ENCODE assay signal across 21 cellular contexts in the genomic region with DNA sequence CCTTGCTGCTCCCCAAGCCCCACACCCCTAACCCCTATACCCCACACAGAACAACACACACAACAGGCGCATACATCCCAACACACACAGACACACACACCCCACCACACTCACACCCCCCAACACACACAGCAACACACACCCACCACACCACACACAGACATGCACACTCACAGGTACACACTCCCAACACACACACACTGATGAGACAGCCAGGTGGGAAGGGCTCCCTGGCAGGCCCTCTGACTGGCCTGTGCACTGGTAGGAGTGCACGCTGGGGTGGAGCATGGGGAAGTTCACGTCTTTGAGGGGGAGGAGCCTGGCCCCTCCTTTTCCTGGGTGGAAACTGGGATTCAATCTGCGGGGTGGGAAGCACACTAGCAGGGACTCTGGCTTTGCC.
DNase-seq lines count a peak whose midpoint lies in the region; ATAC-seq and TF ChIP-seq lines count a peak whose summit lies in the region.
"Had no signal": no experiment of that assay in that cellular context is flagged by ENCODE, and none has a peak within 500 bp of the region (broad histone marks: within the 10 kb centered on the region; RNA-seq: fewer than 3 reads in every experiment).

No MANE protein-coding gene starts in this region.

- H3K9me3 Mint-ChIP-seq in CD14-positive monocyte = peaks cover 0 to 6% (median 2%) of the 10 kb centered on the region in 7 donors
- H3K9me3 Mint-ChIP-seq in activated naive CD8-positive, alpha-beta T cell treated with anti-CD3 and anti-CD28 coated beads, Interleukin-2, amount 50 U/mL, for 24 hours = peaks cover 3% of the 10 kb centered on the region

- H3K9me2 ChIP-seq in HCT116 (ENCODE audit: insufficient read depth) (no peaks in the 10 kb centered on the region), hepatocyte (replicated peaks; ENCODE audit: insufficient read depth) (no peaks in the 10 kb centered on the region)

- H3K9me3 ChIP-seq in HCT116 (ENCODE audit: control insufficient read depth in 1 of 2, insufficient read depth in 1 of 2, low read depth in 1 of 2, low read length in 2 of 2) (no peaks in the 10 kb centered on the region), hepatocyte (ENCODE audit: low read depth) (no peaks in the 10 kb centered on the region)
- H3K9me3 ChIP-seq: ovary, tibial artery had no signal

- H3K4me3 Mint-ChIP-seq in CD14-positive monocyte = peak overlapping the region; percentile 48 to 75
- no peak overlapping the region for H3K4me3 Mint-ChIP-seq in activated naive CD8-positive, alpha-beta T cell treated with anti-CD3 and anti-CD28 coated beads, Interleukin-2, amount 50 U/mL, for 24 hours
- H3K4me3 Mint-ChIP-seq: activated CD4-positive, alpha-beta T cell treated with anti-CD3 and anti-CD28 coated beads for 36 hours; activated naive CD8-positive, alpha-beta T cell treated with anti-CD3 and anti-CD28 coated beads, Interleukin-2, amount 10 ng/mL, durations not matched to agents 7 days and 5 days; activated T-helper 17 cell treated with anti-CD3 and anti-CD28 coated beads, Interleukin-2, amount 50 U/mL, for 72 hours; HFFc6; IgD-negative memory B cell had no signal

- no peak overlapping the region for H3K4me3 ChIP-seq in HCT116 (replicated peaks in 1 of 2; ENCODE audit: low read depth in 1 of 2, low read length in 2 of 2)
- H3K4me3 ChIP-seq in hepatocyte = no peak overlapping the region
- H3K4me3 ChIP-seq: ovary, tibial artery had no signal

- H3K27ac ChIP-seq in HCT116 (ENCODE audit: low read depth, low read length) (no peak overlapping the region), hepatocyte (peak overlapping the region; percentile 84)
- H3K27ac ChIP-seq: ovary, tibial artery had no signal

- H3K36me3 Mint-ChIP-seq in CD14-positive monocyte = no peaks in the 10 kb centered on the region
- no peaks in the 10 kb centered on the region for H3K36me3 Mint-ChIP-seq in activated naive CD8-positive, alpha-beta T cell treated with anti-CD3 and anti-CD28 coated beads, Interleukin-2, amount 50 U/mL, for 24 hours (ENCODE audit: low read depth)
- H3K36me3 Mint-ChIP-seq: activated naive CD8-positive, alpha-beta T cell treated with anti-CD3 and anti-CD28 coated beads, Interleukin-2, amount 10 ng/mL, durations not matched to agents 7 days and 5 days; stimulated activated naive B cell treated with anti-CD40 and anti-IgM and Interleukin-4, amounts not matched to agents 10 μg/mL and 1 μg/mL and 100 μg/mL, for 72 hours had no signal

- H3K4me2 ChIP-seq in HCT116 (ENCODE audit: low read length) = peak overlapping the region; percentile 38
- H3K4me2 ChIP-seq in hepatocyte = no peak overlapping the region

- TF ChIP-seq POLR2A in HCT116 (IDR thresholded peaks at IDR 0.05; ENCODE audit: borderline replicate concordance, extremely low read depth, insufficient read depth, insufficient read length) = no peak

- no peak for TF ChIP-seq RAD21 in HCT116 (IDR thresholded peaks at IDR 0.05; ENCODE audit: low read depth)

- H4K20me1 ChIP-seq in HCT116 (ENCODE audit: insufficient read depth) = no peaks in the 10 kb centered on the region
- H4K20me1 ChIP-seq in hepatocyte (ENCODE audit: insufficient read depth, poor library complexity, severe bottlenecking) = no peaks in the 10 kb centered on the region

- H3K4me1 ChIP-seq in HCT116 (ENCODE audit: control insufficient read depth in 1 of 2, insufficient read depth in 2 of 2, low read length in 2 of 2) = peaks cover 8 to 10% of the 10 kb centered on the region in 2 experiments; a peak in 3 of 4 replicates
- peaks cover 43% of the 10 kb centered on the region for H3K4me1 ChIP-seq in hepatocyte (ENCODE audit: insufficient read depth)
- H3K4me1 ChIP-seq: tibial artery had no signal

- H3K79me2 ChIP-seq in HCT116 (ENCODE audit: insufficient read depth, low read length) = no peaks in the 10 kb centered on the region
- H3K79me2 ChIP-seq in hepatocyte = no peaks in the 10 kb centered on the region

- CTCF ChIA-PET in HCT116 (lab: Charles Lee) = no interaction called here

- H3K27me3 ChIP-seq in HCT116 (ENCODE audit: insufficient read depth, low read length) (no peaks in the 10 kb centered on the region), hepatocyte (no peaks in the 10 kb centered on the region)
- H3K27me3 ChIP-seq: ovary had no signal

- no peak overlapping the region for H3K9ac ChIP-seq in HCT116 (ENCODE audit: low read length)

- H3K27ac Mint-ChIP-seq in CD14-positive monocyte = peak overlapping the region; percentile 70 to 91 (median 89)
- H3K27ac Mint-ChIP-seq in activated naive CD8-positive, alpha-beta T cell treated with anti-CD3 and anti-CD28 coated beads, Interleukin-2, amount 50 U/mL, for 24 hours = no peak overlapping the region
- H3K27ac Mint-ChIP-seq: activated CD4-positive, alpha-beta T cell treated with anti-CD3 and anti-CD28 coated beads for 36 hours; activated naive CD8-positive, alpha-beta T cell treated with anti-CD3 and anti-CD28 coated beads, Interleukin-2, amount 10 ng/mL, durations not matched to agents 7 days and 5 days; activated T-helper 17 cell treated with anti-CD3 and anti-CD28 coated beads, Interleukin-2, amount 50 U/mL, for 72 hours; HFFc6; IgD-negative memory B cell; stimulated activated naive B cell treated with anti-CD40 and anti-IgM and Interleukin-4, amounts not matched to agents 10 μg/mL and 1 μg/mL and 100 μg/mL, for 72 hours had no signal

- H3K36me3 ChIP-seq in HCT116 (ENCODE audit: control insufficient read depth in 1 of 2, insufficient read depth in 2 of 2, low read length in 2 of 2) (no peaks in the 10 kb centered on the region), hepatocyte (replicated peaks; ENCODE audit: insufficient read depth, low read depth) (no peaks in the 10 kb centered on the region)
- H3K36me3 ChIP-seq: ovary, tibial artery had no signal

- H2AFZ ChIP-seq in HCT116 (ENCODE audit: low read depth, low read length, poor library complexity, severe bottlenecking) (peak overlapping the region; percentile 45), hepatocyte (no peak overlapping the region)

- peaks cover 0 to 1% (median 0%) of the 10 kb centered on the region in 3 donors for H3K27me3 Mint-ChIP-seq in CD14-positive monocyte (ENCODE audit: low read depth in 3 of 3)
- no peaks in the 10 kb centered on the region for H3K27me3 Mint-ChIP-seq in activated naive CD8-positive, alpha-beta T cell treated with anti-CD3 and anti-CD28 coated beads, Interleukin-2, amount 50 U/mL, for 24 hours
- H3K27me3 Mint-ChIP-seq: activated T-helper 17 cell treated with anti-CD3 and anti-CD28 coated beads, Interleukin-2, amount 50 U/mL, for 72 hours had no signal

- TF ChIP-seq CTCF in CD14-positive monocyte (IDR thresholded peaks at IDR 0.05) = no peak
- no peak for TF ChIP-seq CTCF in HCT116 (IDR thresholded peaks at IDR 0.05 in 2 of 3, conservative IDR thresholded peaks at IDR 0.05 in 1 of 3; ENCODE audit: borderline replicate concordance in 1 of 3, insufficient read depth in 1 of 3, low read depth in 2 of 3, low read length in 2 of 3)
- TF ChIP-seq CTCF in hepatocyte (IDR thresholded peaks at IDR 0.05; ENCODE audit: poor library complexity) = no peak
- no peak for TF ChIP-seq CTCF in omental fat pad (IDR thresholded peaks at IDR 0.05)

- BruUV-seq in HCT116 (replicated peaks; lab: Mats Ljungman, UMichigan) = no TSS peak

- ATAC-seq in HCT116 (peak; percentile 99), omental fat pad (ENCODE audit: low FRiP score) (peak; percentile 59), GM19452 (IDR thresholded peaks at IDR 0.05; ENCODE audit: unreplicated experiment) (no peak)
- ATAC-seq in activated naive CD8-positive, alpha-beta T cell treated with anti-CD3 and anti-CD28 coated beads, Interleukin-2, amount 50 U/mL, for 24 hours = no peak
- ATAC-seq: activated CD4-positive, alpha-beta T cell treated with anti-CD3 and anti-CD28 coated beads for 36 hours; activated T-helper 17 cell treated with anti-CD3 and anti-CD28 coated beads, Interleukin-2, amount 50 U/mL, for 72 hours; stimulated activated naive B cell treated with anti-CD40 and anti-IgM and Interleukin-4, amounts not matched to agents 10 μg/mL and 1 μg/mL and 100 μg/mL, for 72 hours had no signal

- no peak for DNase-seq in CD14-positive monocyte (ENCODE audit: low spot score)
- no peak for DNase-seq in HCT116 (ENCODE audit: low read depth, low spot score)
- DNase-seq in hepatocyte (ENCODE audit: low spot score) = no peak
- no peak for DNase-seq in omental fat pad (ENCODE audit: low spot score)
- no peak for DNase-seq in superior temporal gyrus (ENCODE audit: extremely low spot score)
- DNase-seq in ureter (ENCODE audit: low spot score) = no peak
- DNase-seq in activated naive CD8-positive, alpha-beta T cell treated with anti-CD3 and anti-CD28 coated beads, Interleukin-2, amount 50 U/mL, for 24 hours = no peak
- DNase-seq: activated CD4-positive, alpha-beta T cell treated with anti-CD3 and anti-CD28 coated beads for 36 hours; activated naive CD8-positive, alpha-beta T cell treated with anti-CD3 and anti-CD28 coated beads, Interleukin-2, amount 10 ng/mL, durations not matched to agents 7 days and 5 days; COR-L47; HFFc6; NCI-H2171 treated with DMSO at 0.1 percent for 48 hours; NCI-H69; SHP77; stimulated activated CD4-positive, alpha-beta T cell treated with anti-CD3 and anti-CD28 coated beads, Interleukin-1b, Interleukin-23, amount 100 ng/mL, for 48 hours; stimulated activated naive B cell treated with anti-CD40 and anti-IgM and Interleukin-4, amounts not matched to agents 10 μg/mL and 1 μg/mL and 100 μg/mL, for 72 hours; tibial artery had no signal

- 78% methylated on average over 4 of the region's 4 CpGs for WGBS in hepatocyte (ENCODE audit: low lambda C conversion rate, missing lambda C conversion rate)

- peaks cover 43% of the 10 kb centered on the region for H3K4me1 Mint-ChIP-seq in CD14-positive monocyte
- no peaks in the 10 kb centered on the region for H3K4me1 Mint-ChIP-seq in activated naive CD8-positive, alpha-beta T cell treated with anti-CD3 and anti-CD28 coated beads, Interleukin-2, amount 50 U/mL, for 24 hours
- H3K4me1 Mint-ChIP-seq: activated CD4-positive, alpha-beta T cell treated with anti-CD3 and anti-CD28 coated beads for 36 hours; activated T-helper 17 cell treated with anti-CD3 and anti-CD28 coated beads, Interleukin-2, amount 50 U/mL, for 72 hours had no signal

- POLR2A ChIA-PET in HCT116 (lab: Charles Lee) = no interaction called here

- intact Hi-C loops in CD14-positive monocyte (cut with micrococcal nuclease) (no loop called here), HCT116 (cut with micrococcal nuclease) (loop anchor here (10.0 kb wide), 1 partner anchor 107 kb away; no protein-coding TSS in a partner anchor)

- RAD21 ChIA-PET in HCT116 (lab: Charles Lee; ENCODE audit: low non-redundant PET in 1 of 2, low total read pairs in 2 of 2, uncharacterized antibody in 2 of 2, unreplicated experiment in 2 of 2) = no interaction called here

TF ChIP-seq in HCT116, 20 proteins besides CTCF, POLR2A, EP300 and RAD21:
- TF ChIP-seq, protein P1, sequence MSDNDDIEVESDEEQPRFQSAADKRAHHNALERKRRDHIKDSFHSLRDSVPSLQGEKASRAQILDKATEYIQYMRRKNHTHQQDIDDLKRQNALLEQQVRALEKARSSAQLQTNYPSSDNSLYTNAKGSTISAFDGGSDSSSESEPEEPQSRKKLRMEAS (IDR thresholded peaks at IDR 0.05) = no peak

Comparison
In these comparisons a context has a peak if more than half of its experiments do, and no peak if none do; other contexts are left out.
1. ATAC-seq: peak in HCT116 (single experiment) and omental fat pad (single experiment); none in activated naive CD8-positive, alpha-beta T cell treated with anti-CD3 and anti-CD28 coated beads, Interleukin-2, amount 50 U/mL, for 24 hours (single experiment) and GM19452 (single experiment).